1 cellular context compared by ENCODE assay signal in the genomic region with DNA sequence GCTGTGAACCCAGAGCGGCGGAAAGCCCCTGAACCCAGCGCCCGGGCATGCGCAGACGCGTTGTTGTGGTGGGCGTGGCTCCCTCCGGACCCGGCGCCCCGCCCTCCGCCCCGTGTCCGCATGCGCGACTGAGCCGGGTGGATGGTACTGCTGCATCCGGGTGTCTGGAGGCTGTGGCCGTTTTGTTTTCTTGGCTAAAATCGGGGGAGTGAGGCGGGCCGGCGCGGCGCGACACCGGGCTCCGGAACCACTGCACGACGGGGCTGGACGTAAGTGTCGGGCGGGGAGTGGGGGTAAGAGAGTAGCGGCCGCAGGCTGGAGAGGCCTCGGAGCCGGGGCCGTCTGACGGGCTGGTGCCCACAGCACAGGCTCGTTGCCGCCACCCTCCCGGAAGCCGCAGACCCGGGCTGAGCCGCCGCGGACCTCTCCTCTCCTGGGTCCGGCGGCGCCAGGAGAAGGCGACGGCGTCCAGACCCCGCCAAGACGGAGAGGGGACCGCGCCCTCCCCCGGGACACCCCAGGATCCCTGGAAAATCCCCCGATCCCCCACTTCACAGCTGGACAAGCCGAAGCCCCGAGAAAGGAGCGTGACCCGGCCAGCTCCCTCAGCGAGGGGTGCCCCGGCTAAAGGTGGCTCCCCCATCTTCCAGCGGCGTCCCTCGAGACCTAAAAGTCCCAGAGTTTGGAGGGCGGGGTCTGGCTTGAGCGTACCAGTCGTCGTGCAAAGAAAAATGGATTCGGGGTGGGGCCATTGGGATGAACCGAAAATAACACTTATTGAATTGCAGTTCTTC.
A peak's percentile ranks its signal among the peaks of the same experiment; 100 is the strongest.
TF ChIP-seq lines count a peak whose summit lies in the region.

A gene (plus strand): TSS at position 147 of the 794 bp plus-strand sequence. CDS start 2,153 bp downstream, outside the sequence.

TF ChIP-seq in GM23338, 12 proteins besides CTCF, POLR2A, EP300 and RAD21 (continued from another document):
- TF ChIP-seq, protein P1, sequence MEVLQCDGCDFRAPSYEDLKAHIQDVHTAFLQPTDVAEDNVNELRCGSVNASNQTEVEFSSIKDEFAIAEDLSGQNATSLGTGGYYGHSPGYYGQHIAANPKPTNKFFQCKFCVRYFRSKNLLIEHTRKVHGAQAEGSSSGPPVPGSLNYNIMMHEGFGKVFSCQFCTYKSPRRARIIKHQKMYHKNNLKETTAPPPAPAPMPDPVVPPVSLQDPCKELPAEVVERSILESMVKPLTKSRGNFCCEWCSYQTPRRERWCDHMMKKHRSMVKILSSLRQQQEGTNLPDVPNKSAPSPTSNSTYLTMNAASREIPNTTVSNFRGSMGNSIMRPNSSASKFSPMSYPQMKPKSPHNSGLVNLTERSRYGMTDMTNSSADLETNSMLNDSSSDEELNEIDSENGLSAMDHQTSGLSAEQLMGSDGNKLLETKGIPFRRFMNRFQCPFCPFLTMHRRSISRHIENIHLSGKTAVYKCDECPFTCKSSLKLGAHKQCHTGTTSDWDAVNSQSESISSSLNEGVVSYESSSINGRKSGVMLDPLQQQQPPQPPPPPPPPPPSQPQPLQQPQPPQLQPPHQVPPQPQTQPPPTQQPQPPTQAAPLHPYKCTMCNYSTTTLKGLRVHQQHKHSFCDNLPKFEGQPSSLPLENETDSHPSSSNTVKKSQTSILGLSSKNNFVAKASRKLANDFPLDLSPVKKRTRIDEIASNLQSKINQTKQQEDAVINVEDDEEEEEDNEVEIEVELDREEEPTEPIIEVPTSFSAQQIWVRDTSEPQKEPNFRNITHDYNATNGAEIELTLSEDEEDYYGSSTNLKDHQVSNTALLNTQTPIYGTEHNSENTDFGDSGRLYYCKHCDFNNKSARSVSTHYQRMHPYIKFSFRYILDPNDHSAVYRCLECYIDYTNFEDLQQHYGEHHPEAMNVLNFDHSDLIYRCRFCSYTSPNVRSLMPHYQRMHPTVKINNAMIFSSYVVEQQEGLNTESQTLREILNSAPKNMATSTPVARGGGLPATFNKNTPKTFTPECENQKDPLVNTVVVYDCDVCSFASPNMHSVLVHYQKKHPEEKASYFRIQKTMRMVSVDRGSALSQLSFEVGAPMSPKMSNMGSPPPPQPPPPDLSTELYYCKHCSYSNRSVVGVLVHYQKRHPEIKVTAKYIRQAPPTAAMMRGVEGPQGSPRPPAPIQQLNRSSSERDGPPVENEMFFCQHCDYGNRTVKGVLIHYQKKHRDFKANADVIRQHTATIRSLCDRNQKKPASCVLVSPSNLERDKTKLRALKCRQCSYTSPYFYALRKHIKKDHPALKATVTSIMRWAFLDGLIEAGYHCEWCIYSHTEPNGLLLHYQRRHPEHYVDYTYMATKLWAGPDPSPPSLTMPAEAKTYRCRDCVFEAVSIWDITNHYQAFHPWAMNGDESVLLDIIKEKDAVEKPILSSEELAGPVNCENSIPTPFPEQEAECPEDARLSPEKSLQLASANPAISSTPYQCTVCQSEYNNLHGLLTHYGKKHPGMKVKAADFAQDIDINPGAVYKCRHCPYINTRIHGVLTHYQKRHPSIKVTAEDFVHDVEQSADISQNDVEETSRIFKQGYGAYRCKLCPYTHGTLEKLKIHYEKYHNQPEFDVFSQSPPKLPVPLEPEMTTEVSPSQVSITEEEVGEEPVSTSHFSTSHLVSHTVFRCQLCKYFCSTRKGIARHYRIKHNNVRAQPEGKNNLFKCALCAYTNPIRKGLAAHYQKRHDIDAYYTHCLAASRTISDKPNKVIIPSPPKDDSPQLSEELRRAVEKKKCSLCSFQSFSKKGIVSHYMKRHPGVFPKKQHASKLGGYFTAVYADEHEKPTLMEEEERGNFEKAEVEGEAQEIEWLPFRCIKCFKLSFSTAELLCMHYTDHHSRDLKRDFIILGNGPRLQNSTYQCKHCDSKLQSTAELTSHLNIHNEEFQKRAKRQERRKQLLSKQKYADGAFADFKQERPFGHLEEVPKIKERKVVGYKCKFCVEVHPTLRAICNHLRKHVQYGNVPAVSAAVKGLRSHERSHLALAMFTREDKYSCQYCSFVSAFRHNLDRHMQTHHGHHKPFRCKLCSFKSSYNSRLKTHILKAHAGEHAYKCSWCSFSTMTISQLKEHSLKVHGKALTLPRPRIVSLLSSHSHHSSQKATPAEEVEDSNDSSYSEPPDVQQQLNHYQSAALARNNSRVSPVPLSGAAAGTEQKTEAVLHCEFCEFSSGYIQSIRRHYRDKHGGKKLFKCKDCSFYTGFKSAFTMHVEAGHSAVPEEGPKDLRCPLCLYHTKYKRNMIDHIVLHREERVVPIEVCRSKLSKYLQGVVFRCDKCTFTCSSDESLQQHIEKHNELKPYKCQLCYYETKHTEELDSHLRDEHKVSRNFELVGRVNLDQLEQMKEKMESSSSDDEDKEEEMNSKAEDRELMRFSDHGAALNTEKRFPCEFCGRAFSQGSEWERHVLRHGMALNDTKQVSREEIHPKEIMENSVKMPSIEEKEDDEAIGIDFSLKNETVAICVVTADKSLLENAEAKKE (CRISPR knock-in tag; IDR thresholded peaks at IDR 0.05), result no peak
- TF ChIP-seq EZH2 (IDR thresholded peaks at IDR 0.05; ENCODE audit: low read depth, unreplicated experiment) (no peak), POLR2AphosphoS5 (IDR thresholded peaks at IDR 0.05; ENCODE audit: low read depth) (peak; percentile 83), ZNF114 (CRISPR knock-in tag; IDR thresholded peaks at IDR 0.05) (no peak), STAT1 (IDR thresholded peaks at IDR 0.05; ENCODE audit: unreplicated experiment) (no peak)
